ENCODE assay signal across 16 cellular contexts in genomic region chr2:237320801-237321563, GRCh38.
DNase-seq lines count a peak whose midpoint lies in the region; ATAC-seq and TF ChIP-seq lines count a peak whose summit lies in the region.
"Had no signal": no experiment of that assay in that cellular context is flagged by ENCODE, and none has a peak within 500 bp of the region (broad histone marks: within the 10 kb centered on the region; RNA-seq: fewer than 3 reads in every experiment).

No MANE protein-coding gene starts in this region.

- H4K91ac ChIP-seq in trophoblast cell (ENCODE audit: low read depth, low read length) = peak overlapping the region; percentile 99

- peaks cover 0 to 6% of the 10 kb centered on the region in 2 donors for H3K4me1 ChIP-seq in esophagus (ENCODE audit: control insufficient read depth in 2 of 2, insufficient read depth in 2 of 2, low read length in 1 of 2)
- peaks cover 10% of the 10 kb centered on the region for H3K4me1 ChIP-seq in right cardiac atrium (ENCODE audit: control insufficient read depth, insufficient read depth, low read length)
- peaks cover 8 to 9% of the 10 kb centered on the region in 2 experiments for H3K4me1 ChIP-seq in trophoblast cell (ENCODE audit: control insufficient read depth in 1 of 2, insufficient read depth in 2 of 2, low read length in 2 of 2)
- peaks cover 0 to 6% (median 3%) of the 10 kb centered on the region in 4 donors for H3K4me1 ChIP-seq in upper lobe of left lung

- peak overlapping the region; percentile 97 for H2BK120ac ChIP-seq in trophoblast cell (ENCODE audit: insufficient read depth, low read length, poor library complexity)

- peak overlapping the region; percentile 3 for H4K8ac ChIP-seq in trophoblast cell (ENCODE audit: low read depth, low read length)

- H2AK5ac ChIP-seq in trophoblast cell (ENCODE audit: low read length) = peak overlapping the region; percentile 86

- peak; percentile 86 to 95 (median 92) for DNase-seq in right cardiac atrium
- DNase-seq in trophoblast cell = no peak
- peak in 1 of 2 donors; percentile 37 for DNase-seq in upper lobe of left lung
- no peak for DNase-seq in NCI-H2081 (lab: John Stamatoyannopoulos, UW)
- DNase-seq: CD4-positive, alpha-beta T cell; DND-41; hippocampal formation; KBM-7; OCI-M1; stimulated activated CD4-positive, alpha-beta T cell treated with anti-CD3 and anti-CD28 coated beads, Interleukin-12 subunit alpha, Interleukin-12 subunit beta, amount 100 ng/mL, for 4 hours had no signal

- peak overlapping the region; percentile 71 to 76 for H3K27ac ChIP-seq in esophagus (ENCODE audit: low read depth in 2 of 2, low read length in 1 of 2)
- peak overlapping the region; percentile 86 for H3K27ac ChIP-seq in right cardiac atrium (ENCODE audit: low read length)
- no peak overlapping the region for H3K27ac ChIP-seq in trophoblast cell (ENCODE audit: low read depth, low read length)
- peak overlapping the region in 3 of 4 donors; percentile 32 to 48 (median 37) for H3K27ac ChIP-seq in upper lobe of left lung
- H3K27ac ChIP-seq: cardiac muscle cell had no signal

- peak; percentile 82 to 88 for ATAC-seq in right cardiac atrium
- peak; percentile 61 to 67 for ATAC-seq in upper lobe of left lung (ENCODE audit: low FRiP score in 2 of 2)
- no peak for ATAC-seq in GM21526 (IDR thresholded peaks at IDR 0.05; ENCODE audit: low FRiP score, unreplicated experiment)
- ATAC-seq in HG02763 (IDR thresholded peaks at IDR 0.05; ENCODE audit: unreplicated experiment) = no peak
- ATAC-seq: activated naive CD4-positive, alpha-beta T cell treated with anti-CD3 and anti-CD28 coated beads, Interleukin-2, amount 50 U/mL, for 72 hours; left colon had no signal

- H3K79me2 ChIP-seq in trophoblast cell (ENCODE audit: control insufficient read depth, insufficient read depth, low read length, poor library complexity) = peaks cover 7% of the 10 kb centered on the region

- peak overlapping the region; percentile 32 for H2BK5ac ChIP-seq in trophoblast cell (ENCODE audit: low read depth, low read length, poor library complexity)

- no peak overlapping the region for H3K23ac ChIP-seq in trophoblast cell (ENCODE audit: low read length)

- no peak for TF ChIP-seq CTCF in upper lobe of left lung (IDR thresholded peaks at IDR 0.05)

- H2BK12ac ChIP-seq in trophoblast cell (ENCODE audit: low read length) = peak overlapping the region; percentile 99

- no peak overlapping the region for H3K4me2 ChIP-seq in trophoblast cell (ENCODE audit: low read length)

- no peak overlapping the region for H2AFZ ChIP-seq in trophoblast cell (ENCODE audit: insufficient read depth, low read length, poor library complexity)

- peak overlapping the region; percentile 91 for H3K14ac ChIP-seq in trophoblast cell (ENCODE audit: low read length)

- no peak for TF ChIP-seq EP300 in upper lobe of left lung (IDR thresholded peaks at IDR 0.05)

- H3K9me3 ChIP-seq in esophagus (ENCODE audit: control insufficient read depth in 2 of 2, insufficient read depth in 1 of 2, low read depth in 1 of 2, low read length in 1 of 2) (no peaks in the 10 kb centered on the region), right cardiac atrium (ENCODE audit: control insufficient read depth, low read length) (no peaks in the 10 kb centered on the region), trophoblast cell (ENCODE audit: insufficient read depth, low read depth, low read length) (no peaks in the 10 kb centered on the region), upper lobe of left lung (no peaks in the 10 kb centered on the region)

- WGBS in esophagus, 2 donors = 54 to 57% methylated on average over 11 of the region's 11 CpGs
- 54% methylated on average over 11 of the region's 11 CpGs for WGBS in right cardiac atrium
- WGBS in trophoblast cell (ENCODE audit: extremely low coverage, insufficient coverage, insufficient read length) = no CpG with 5 or more reads among the region's 11 CpGs
- 65 to 81% methylated on average over 9 to 11 of the region's 11 CpGs for WGBS in upper lobe of left lung, 2 donors

- H3K36me3 ChIP-seq in esophagus (ENCODE audit: control insufficient read depth in 2 of 2, insufficient read depth in 2 of 2, low read length in 1 of 2) (no peaks in the 10 kb centered on the region), trophoblast cell (ENCODE audit: control insufficient read depth in 1 of 2, insufficient read depth in 2 of 2, low read length in 2 of 2) (peaks cover 0 to 3% of the 10 kb centered on the region in 2 experiments), upper lobe of left lung (no peaks in the 10 kb centered on the region)
- H3K36me3 ChIP-seq: cardiac muscle cell had no signal

- intact Hi-C loops in right cardiac atrium (cut with DNase I) = loop anchor here in 1 of 4 donors (10.0 kb wide), 1 partner anchor 156 kb away; no protein-coding TSS in a partner anchor

- peak overlapping the region; percentile 51 for H3K18ac ChIP-seq in trophoblast cell (ENCODE audit: low read length)

- no peak overlapping the region for H4K12ac ChIP-seq in trophoblast cell (ENCODE audit: low read depth, low read length)

- TF ChIP-seq POLR2A in upper lobe of left lung (IDR thresholded peaks at IDR 0.05) = no peak

- H3K9ac ChIP-seq in trophoblast cell (ENCODE audit: low read length) = no peak overlapping the region

- peaks cover 69% of the 10 kb centered on the region for H3K79me1 ChIP-seq in trophoblast cell (ENCODE audit: low read length)

- H3K4me3 ChIP-seq in esophagus (ENCODE audit: low read depth in 1 of 2, low read length in 2 of 2) = no peak overlapping the region
- no peak overlapping the region for H3K4me3 ChIP-seq in right cardiac atrium (ENCODE audit: low read length)
- no peak overlapping the region for H3K4me3 ChIP-seq in trophoblast cell (ENCODE audit: low read depth, low read length)
- H3K4me3 ChIP-seq in upper lobe of left lung = no peak overlapping the region
- H3K4me3 ChIP-seq: cardiac muscle cell had no signal

- H3K27me3 ChIP-seq in esophagus (ENCODE audit: control insufficient read depth in 1 of 2, insufficient read depth in 2 of 2, low read length in 2 of 2) (no peaks in the 10 kb centered on the region), right cardiac atrium (ENCODE audit: control insufficient read depth, insufficient read depth) (no peaks in the 10 kb centered on the region), trophoblast cell (ENCODE audit: insufficient read depth, low read length) (no peaks in the 10 kb centered on the region), upper lobe of left lung (no peaks in the 10 kb centered on the region)
- H3K27me3 ChIP-seq: cardiac muscle cell had no signal

- H3K4ac ChIP-seq in trophoblast cell (ENCODE audit: low read depth, low read length) = peak overlapping the region; percentile 22

Comparison
In these comparisons a context has a peak if more than half of its experiments do, and no peak if none do; other contexts are left out.
1. ATAC-seq: peak in right cardiac atrium (2 of 2) and upper lobe of left lung (2 of 2); none in GM21526 (single experiment) and HG02763 (single experiment).
2. DNase-seq: peak in right cardiac atrium (3 of 3); none in trophoblast cell (0 of 2) and NCI-H2081 (0 of 2).